3 cellular contexts compared by ENCODE assay signal in genomic region chr10:47724111-47724510, GRCh38. TPM values are rescaled to one million over a fixed set of nuclear protein-coding genes. Genes with fewer than 3 reads are reported as not detected.
"Had no signal": no experiment of that assay in that cellular context is flagged by ENCODE, and none has a peak within 500 bp of the region (broad histone marks: within the 10 kb centered on the region; RNA-seq: fewer than 3 reads in every experiment).

No MANE protein-coding gene starts in this region.

RNA-seq across cellular contexts. Expression of gene SYT15B, which starts 39.3 kb away (rescaled TPM):
- total RNA-seq: endothelial cell of umbilical vein; epithelial cell of proximal tubule; natural killer cell treated with Interleukin-12 subunit alpha and Interleukin-12 subunit beta and Interleukin-15 and Interleukin-18, amount 100 ng/mL, for 72 hours had no signal
